16 cellular contexts compared by ENCODE assay signal in genomic region chr10:73802276-73802991, GRCh38. TPM values are rescaled to one million over a fixed set of nuclear protein-coding genes. Genes with fewer than 3 reads are reported as not detected.
DNase-seq lines count a peak whose midpoint lies in the region; ATAC-seq, FAIRE-seq and TF ChIP-seq lines count a peak whose summit lies in the region.
"Had no signal": no experiment of that assay in that cellular context is flagged by ENCODE, and none has a peak within 500 bp of the region (broad histone marks: within the 10 kb centered on the region; RNA-seq: fewer than 3 reads in every experiment).

No MANE protein-coding gene starts in this region.

- H3K4me3 ChIP-seq in prostate gland, result no peak overlapping the region
- H3K4me3 ChIP-seq: gastroesophageal sphincter, sigmoid colon had no signal

- ATAC-seq in SK-N-SH treated with all-trans-retinoic acid at 6 μM for 48 hours, result 0 out of 3 replicates have a peak, but pooled peaks have one; percentile 12
- ATAC-seq in HG03159 (IDR thresholded peaks at IDR 0.05; ENCODE audit: unreplicated experiment), result no peak
- ATAC-seq: gastroesophageal sphincter, HCT116 had no signal

- no peaks in the 10 kb centered on the region for H3K9me3 Mint-ChIP-seq in endothelial cell (ENCODE audit: unreplicated experiment)

- H3K27ac Mint-ChIP-seq in endothelial cell (ENCODE audit: unreplicated experiment), result no peak overlapping the region

- peaks cover 11% of the 10 kb centered on the region for H3K4me1 Mint-ChIP-seq in endothelial cell (ENCODE audit: unreplicated experiment)

- 57% methylated on average over 11 of the region's 11 CpGs for WGBS in prostate gland

- H3K36me3 ChIP-seq in prostate gland, result peaks cover 18 to 19% of the 10 kb centered on the region in 2 donors

- H3K9me3 ChIP-seq in prostate gland, result no peaks in the 10 kb centered on the region
- H3K9me3 ChIP-seq: gastroesophageal sphincter, sigmoid colon had no signal

- H3K4me3 Mint-ChIP-seq in endothelial cell (ENCODE audit: unreplicated experiment), result peak overlapping the region; percentile 15

- H3K36me3 Mint-ChIP-seq in endothelial cell (ENCODE audit: low read depth, unreplicated experiment), result peaks cover 57% of the 10 kb centered on the region

- TF ChIP-seq POLR2A in GM12891 (IDR thresholded peaks at IDR 0.05; ENCODE audit: low read depth, low read length) (no peak), prostate gland (IDR thresholded peaks at IDR 0.05) (no peak)

- intact Hi-C loops in prostate gland (cut with DNase I), result no loop called here

- DNase-seq in GM12891 (ENCODE audit: insufficient read length, low spot score), result no peak
- DNase-seq in endothelial cell (ENCODE audit: low spot score), result no peak
- DNase-seq in prostate gland (ENCODE audit: low spot score), result peak; percentile 57
- DNase-seq in GOT3 (lab: John Stamatoyannopoulos, UW), result no peak
- no peak for DNase-seq in 8988T
- DNase-seq: amniotic stem cell, GF-D8, NCI-H2081 treated with DMSO at 0.1 percent for 48 hours, NCI-H82, SIG-M5, sigmoid colon had no signal

- peak overlapping the region; percentile 56 to 73 for H3K27ac ChIP-seq in prostate gland
- H3K27ac ChIP-seq: sigmoid colon had no signal

- TF ChIP-seq CTCF in endothelial cell (IDR thresholded peaks at IDR 0.05; ENCODE audit: unreplicated experiment), result no peak
- TF ChIP-seq CTCF in prostate gland (IDR thresholded peaks at IDR 0.05), result peak in 1 of 4 experiments; percentile 7

- H3K4me1 ChIP-seq in prostate gland (replicated peaks), result peaks cover 6% of the 10 kb centered on the region

- H3K27me3 ChIP-seq in prostate gland (replicated peaks; ENCODE audit: insufficient read depth), result no peaks in the 10 kb centered on the region
- H3K27me3 ChIP-seq: gastroesophageal sphincter, sigmoid colon had no signal

- H3K27me3 Mint-ChIP-seq in endothelial cell (ENCODE audit: unreplicated experiment), result peaks cover 13% of the 10 kb centered on the region

- no peak for FAIRE-seq in GM12891 (lab: Jason Lieb, UNC)
- FAIRE-seq: islet of Langerhans had no signal

TF ChIP-seq in GM12891, 5 proteins besides CTCF, POLR2A, EP300 and RAD21:
- TF ChIP-seq POU2F2 (IDR thresholded peaks at IDR 0.05; ENCODE audit: low read depth, low read length), result no peak
- TF ChIP-seq TAF1 (IDR thresholded peaks at IDR 0.05; ENCODE audit: low read depth, low read length), result no peak
- TF ChIP-seq PAX5 (IDR thresholded peaks at IDR 0.05; ENCODE audit: insufficient read depth, low read length, severe bottlenecking), result no peak
- no peak for TF ChIP-seq SPI1 (IDR thresholded peaks at IDR 0.05; ENCODE audit: low read depth, low read length)
- TF ChIP-seq POLR2AphosphoS5 (IDR thresholded peaks at IDR 0.05; ENCODE audit: low read depth, low read length), result peak; percentile 44; the same call in 1 of the 2 replicates

TF ChIP-seq in SK-N-SH treated with all-trans-retinoic acid at 6 μM for 48 hours, 23 proteins besides CTCF, POLR2A, EP300 and RAD21:
- TF ChIP-seq ESRRG (CRISPR knock-in tag; IDR thresholded peaks at IDR 0.05), result no peak

RNA-seq across cellular contexts. Expression of gene NDST2, which starts 9.0 kb away (rescaled TPM):
- polyA plus RNA-seq in GM12891 (2012; ENCODE audit: low read depth, missing spikeins), result 14.8 TPM
- total RNA-seq in endothelial cell (ENCODE audit: unreplicated experiment) (32.8 TPM), prostate gland (10 to 100 TPM; 39.7 to 57.4 TPM)

RNA-seq across cellular contexts. Expression of gene ZSWIM8, which starts 17.0 kb away (rescaled TPM):
- polyA plus RNA-seq in GM12891 (2012; ENCODE audit: low read depth, missing spikeins), result 51.6 TPM
- total RNA-seq in endothelial cell (ENCODE audit: unreplicated experiment), result 176 TPM
- total RNA-seq in prostate gland, result 100 to 1,000 TPM in 1 of 2 donors, 10 to 100 TPM in 1; 80.6 to 246 TPM

RNA-seq across cellular contexts. Expression of gene CHCHD1, which starts 20.6 kb away (rescaled TPM):
- 79.1 TPM for polyA plus RNA-seq in GM12891 (2012; ENCODE audit: low read depth, missing spikeins)
- 22.5 TPM for total RNA-seq in endothelial cell (ENCODE audit: unreplicated experiment)
- total RNA-seq in prostate gland, result 10 to 100 TPM; 33.2 to 55.6 TPM

RNA-seq across cellular contexts. Expression of gene SEC24C, which starts 58.3 kb away (rescaled TPM):
- polyA plus RNA-seq in GM12891 (2012; ENCODE audit: low read depth, missing spikeins), result 61.0 TPM
- total RNA-seq in endothelial cell (ENCODE audit: unreplicated experiment) (102 TPM), prostate gland (10 to 100 TPM; 80.7 to 87.6 TPM)
